16 cellular contexts compared by ENCODE assay signal in the genomic region with DNA sequence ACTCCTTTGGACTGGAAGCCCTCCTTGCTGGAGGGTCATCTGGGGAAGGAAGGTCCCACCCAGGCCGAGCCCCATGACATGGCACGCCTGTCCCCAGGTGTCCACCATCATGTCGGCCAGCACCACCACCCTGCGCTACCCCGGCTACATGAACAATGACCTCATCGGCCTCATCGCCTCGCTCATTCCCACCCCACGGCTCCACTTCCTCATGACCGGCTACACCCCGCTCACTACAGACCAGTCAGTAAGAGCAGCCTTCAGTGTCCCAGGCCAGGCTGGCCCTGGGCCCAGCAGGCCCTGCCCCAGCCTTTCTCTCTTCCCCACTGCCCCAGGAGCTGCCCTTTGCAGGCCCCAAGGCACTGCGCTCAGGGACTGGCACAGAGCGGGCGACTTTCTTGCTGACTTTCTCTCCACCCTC.
"Had no signal": no experiment of that assay in that cellular context is flagged by ENCODE, and none has a peak within 500 bp of the region (broad histone marks: within the 10 kb centered on the region; RNA-seq: fewer than 3 reads in every experiment).

No MANE protein-coding gene starts in this region.

- H3K36me3 Mint-ChIP-seq: activated naive CD8-positive, alpha-beta T cell had no signal

- H3K27me3 ChIP-seq: ovary, sigmoid colon, transverse colon had no signal

- H3K27me3 Mint-ChIP-seq: activated naive CD8-positive, alpha-beta T cell; T-helper 17 cell had no signal

- DNase-seq: activated CD4-positive, CD25-positive, alpha-beta regulatory T cell treated with anti-CD3 and anti-CD28 coated beads, Interleukin-2, amount 50 U/mL, for 72 hours; amniotic stem cell; endodermal cell; heart right ventricle; mesendoderm; naive thymus-derived CD4-positive, alpha-beta T cell; sigmoid colon; stimulated activated naive CD4-positive, alpha-beta T cell; substantia nigra; T-helper 17 cell; transverse colon had no signal

- H3K27ac Mint-ChIP-seq: activated naive CD8-positive, alpha-beta T cell; activated T-helper 1 cell treated with anti-CD3 and anti-CD28 coated beads, Interleukin-12 subunit alpha, Interleukin-12 subunit beta, Interleukin-2, Interleukin-4 antibody, amounts not matched to agents 30 ng/mL and 10 ng/mL and 1 ng/mL, durations not matched to agents 14 hours and 24 hours and 36 hours; endodermal cell; naive thymus-derived CD4-positive, alpha-beta T cell; neural progenitor cell; T-helper 17 cell had no signal

- H3K4me3 Mint-ChIP-seq: activated naive CD8-positive, alpha-beta T cell; activated T-helper 1 cell treated with anti-CD3 and anti-CD28 coated beads, Interleukin-12 subunit alpha, Interleukin-12 subunit beta, Interleukin-2, Interleukin-4 antibody, amounts not matched to agents 30 ng/mL and 10 ng/mL and 1 ng/mL, durations not matched to agents 14 hours and 24 hours and 36 hours; endodermal cell; naive thymus-derived CD4-positive, alpha-beta T cell; neural progenitor cell; T-helper 17 cell had no signal

- H3K4me3 ChIP-seq: heart right ventricle, neural progenitor cell, ovary, sigmoid colon, transverse colon had no signal

- H3K9me3 Mint-ChIP-seq: activated T-helper 1 cell treated with anti-CD3 and anti-CD28 coated beads, Interleukin-12 subunit alpha, Interleukin-12 subunit beta, Interleukin-2, Interleukin-4 antibody, amounts not matched to agents 30 ng/mL and 10 ng/mL and 1 ng/mL, durations not matched to agents 14 hours and 24 hours and 36 hours; endodermal cell; naive thymus-derived CD4-positive, alpha-beta T cell; neural progenitor cell had no signal

- H3K27ac ChIP-seq: neural progenitor cell, transverse colon, VCaP had no signal

- ATAC-seq: heart right ventricle; naive thymus-derived CD4-positive, alpha-beta T cell; T-helper 17 cell had no signal

- H3K9me3 ChIP-seq: heart right ventricle, ovary, sigmoid colon, transverse colon had no signal

- H3K36me3 ChIP-seq: neural progenitor cell, ovary, transverse colon had no signal
